Comparison of ENCODE assay signal across 8 cellular contexts in the genomic region with DNA sequence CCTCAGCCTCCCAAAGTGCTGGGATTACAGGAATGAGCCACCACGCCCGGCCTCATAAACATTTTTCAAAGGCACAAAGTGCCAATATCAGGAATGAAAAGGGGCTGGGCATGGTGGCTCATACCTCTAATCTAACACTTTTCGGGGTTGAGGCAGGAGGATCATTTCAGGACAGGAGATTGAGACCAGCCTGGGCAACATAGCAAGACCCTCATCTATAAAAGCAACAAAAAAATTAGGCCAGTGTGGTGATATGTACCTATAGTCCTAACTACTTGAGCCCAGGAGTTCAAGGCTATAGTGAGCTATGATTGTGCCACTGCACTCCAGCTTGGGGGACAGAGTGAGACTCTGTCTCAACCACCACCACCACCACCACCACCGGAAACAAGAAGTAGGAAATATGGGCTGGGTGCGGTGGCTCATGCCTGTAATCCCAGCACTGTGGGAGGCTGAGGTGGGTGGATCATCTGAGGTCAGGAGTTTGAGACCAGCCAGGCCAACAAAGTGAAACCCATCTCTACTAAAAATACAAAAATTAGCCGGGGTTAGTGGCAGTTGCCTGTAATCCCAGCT. TPM values are rescaled to one million over a fixed set of nuclear protein-coding genes. Genes with fewer than 3 reads are reported as not detected.
"Had no signal": no experiment of that assay in that cellular context is flagged by ENCODE, and none has a peak within 500 bp of the region (broad histone marks: within the 10 kb centered on the region; RNA-seq: fewer than 3 reads in every experiment).

No MANE protein-coding gene starts in this region.

RNA-seq across cellular contexts. Expression of gene AQP10, which starts 53.0 kb away (rescaled TPM):
- total RNA-seq: activated CD8-positive, alpha-beta memory T cell treated with anti-CD3 and anti-CD28 coated beads for 36 hours; bronchial epithelial cell; left cardiac atrium; lower leg skin; mucosa of descending colon; osteocyte; right atrium auricular region; ureter had no signal
